31 cellular contexts compared by ENCODE assay signal in the genomic region with DNA sequence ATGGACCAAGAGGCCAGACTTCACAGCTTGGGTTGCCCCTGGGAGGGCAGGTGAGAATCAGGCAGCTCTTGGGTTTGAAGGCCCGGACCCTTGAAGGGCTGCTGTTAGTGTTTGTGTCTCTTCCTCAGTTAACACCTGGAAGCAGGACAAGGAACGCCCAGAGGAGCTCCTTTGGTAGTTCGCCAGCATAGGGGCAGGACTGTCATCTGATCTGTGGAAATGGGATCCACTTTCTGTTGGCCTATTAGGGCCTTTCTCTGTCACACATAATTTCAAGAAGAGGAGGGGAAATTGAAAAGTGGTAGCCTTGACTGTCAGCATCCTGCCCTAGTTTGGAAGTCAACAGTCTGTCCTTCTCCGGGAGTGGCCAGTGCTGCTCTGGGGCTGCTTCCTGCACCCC. TPM values are rescaled to one million over a fixed set of nuclear protein-coding genes. Genes with fewer than 3 reads are reported as not detected.
DNase-seq lines count a peak whose midpoint lies in the region; ATAC-seq, FAIRE-seq and TF ChIP-seq lines count a peak whose summit lies in the region.
"Had no signal": no experiment of that assay in that cellular context is flagged by ENCODE, and none has a peak within 500 bp of the region (broad histone marks: within the 10 kb centered on the region; RNA-seq: fewer than 3 reads in every experiment).

No MANE protein-coding gene starts in this region.

- H3K4me1 ChIP-seq in HepG2 (ENCODE audit: insufficient read depth, low read length): peaks cover 30% of the 10 kb centered on the region
- no peaks in the 10 kb centered on the region for H3K4me1 ChIP-seq in right lobe of liver
- no peaks in the 10 kb centered on the region for H3K4me1 ChIP-seq in iPS-15b (ENCODE audit: control insufficient read depth, insufficient read depth, low read length)
- H3K4me1 ChIP-seq: colonic mucosa had no signal

- ATAC-seq in HepG2: no peak
- ATAC-seq in right lobe of liver: no peak
- ATAC-seq: activated CD4-positive, alpha-beta T cell treated with anti-CD3 and anti-CD28 coated beads for 36 hours; activated CD8-positive, alpha-beta T cell treated with anti-CD3 and anti-CD28 coated beads, Interleukin-2, amount 10 ng/mL, durations not matched to agents 7 days and 5 days; activated naive CD4-positive, alpha-beta T cell treated with anti-CD3 and anti-CD28 coated beads, Interleukin-2, amount 50 U/mL, for 72 hours; effector memory CD8-positive, alpha-beta T cell; GM12878; Right ventricle myocardium inferior; stimulated activated effector memory CD8-positive, alpha-beta T cell treated with anti-CD3 and anti-CD28 coated beads, Interleukin-12 subunit alpha, Interleukin-12 subunit beta, amount 100 ng/mL, for 72 hours had no signal

- no peaks in the 10 kb centered on the region for H3K79me2 ChIP-seq in HepG2 (ENCODE audit: insufficient read depth, low read length)

- no peaks in the 10 kb centered on the region for H3K36me3 ChIP-seq in HepG2 (replicated peaks in 1 of 2; ENCODE audit: control insufficient read depth in 1 of 2, insufficient read depth in 2 of 2, low read length in 2 of 2)
- no peaks in the 10 kb centered on the region for H3K36me3 ChIP-seq in right lobe of liver
- H3K36me3 ChIP-seq in iPS-15b (ENCODE audit: control insufficient read depth, insufficient read depth, low read length): no peaks in the 10 kb centered on the region
- H3K36me3 ChIP-seq: BLaER1 treated with 17β-estradiol and CSF1 and Interleukin-3, amounts not matched to agents 10 nM and 100 nM; colonic mucosa; upper lobe of left lung had no signal

- intact Hi-C loops in HepG2 (cut with micrococcal nuclease; ENCODE audit: unreplicated experiment): no loop called here
- intact Hi-C loops in right lobe of liver (cut with DNase I): no loop called here

- TF ChIP-seq POLR2A in HepG2 (IDR thresholded peaks at IDR 0.05; ENCODE audit: insufficient read depth in 1 of 2, low read depth in 2 of 2, low read length in 2 of 2): no peak
- TF ChIP-seq POLR2A in right lobe of liver (IDR thresholded peaks at IDR 0.05): no peak
- no peak for TF ChIP-seq POLR2A in GM12892 (IDR thresholded peaks at IDR 0.05; ENCODE audit: low read depth, low read length)

- H4K20me1 ChIP-seq in HepG2 (ENCODE audit: insufficient read depth, low read length): no peaks in the 10 kb centered on the region
- H4K20me1 ChIP-seq: BLaER1 treated with 17β-estradiol and CSF1 and Interleukin-3, amounts not matched to agents 10 nM and 100 nM had no signal

- no peak for DNase-seq in HepG2 (ENCODE audit: low spot score)
- no peak for DNase-seq in right lobe of liver
- peak; percentile 82 for DNase-seq in NCI-H2171 treated with DMSO at 0.1 percent for 48 hours (lab: John Stamatoyannopoulos, UW)
- DNase-seq in hippocampal formation (lab: John Stamatoyannopoulos, UW): no peak
- DNase-seq in activated CD4-positive, CD25-positive, alpha-beta regulatory T cell (lab: John Stamatoyannopoulos, UW): no peak
- no peak for DNase-seq in GM12892 (ENCODE audit: insufficient read length)
- DNase-seq: activated CD4-positive, alpha-beta T cell treated with anti-CD3 and anti-CD28 coated beads for 36 hours; activated CD8-positive, alpha-beta T cell treated with anti-CD3 and anti-CD28 coated beads, Interleukin-2, amount 10 ng/mL, durations not matched to agents 7 days and 5 days; activated T-cell treated with anti-CD3 and anti-CD28 coated beads for 4 hours; colonic mucosa; DND-41; effector memory CD8-positive, alpha-beta T cell; erythroblast; head of caudate nucleus; HFFc6; NCI-H1930; NCI-H526 treated with DMSO at 0.1 percent for 48 hours; stimulated activated CD4-positive, alpha-beta T cell treated with anti-CD3 and anti-CD28 coated beads, Interleukin-4, amount 100 ng/mL, for 24 hours; substantia nigra; upper lobe of left lung had no signal

- H3K27ac ChIP-seq in HepG2 (ENCODE audit: extremely low read length, insufficient read depth, low read length) (no peak overlapping the region), right lobe of liver (no peak overlapping the region)
- H3K27ac ChIP-seq: BLaER1 treated with 17β-estradiol and CSF1 and Interleukin-3, amounts not matched to agents 10 nM and 100 nM; colonic mucosa; upper lobe of left lung had no signal

- FAIRE-seq in HepG2 (lab: Jason Lieb, UNC) (no peak), GM12892 (lab: Jason Lieb, UNC) (no peak)
- FAIRE-seq: GM12878 had no signal

- no peak overlapping the region for H2AFZ ChIP-seq in HepG2 (ENCODE audit: low read length)

- TF ChIP-seq CTCF in HepG2 (CRISPR knock-in tag; IDR thresholded peaks at IDR 0.05) (no peak), right lobe of liver (IDR thresholded peaks at IDR 0.05) (no peak)

- CTCF ChIA-PET in HepG2 (lab: Yijun Ruan, JAX; ENCODE audit: low intra/inter-chr PET ratio, low total read pairs): no interaction called here

- no TSS peak for BruUV-seq in HepG2 (replicated peaks; lab: Mats Ljungman, UMichigan)

- peak overlapping the region; percentile 88 for H3K4me2 ChIP-seq in HepG2 (ENCODE audit: low read depth, low read length)
- H3K4me2 ChIP-seq: BLaER1 treated with 17β-estradiol and CSF1 and Interleukin-3, amounts not matched to agents 10 nM and 100 nM had no signal

- H3K27me3 ChIP-seq in HepG2 (ENCODE audit: control insufficient read depth in 1 of 2, insufficient read depth in 2 of 2, low read length in 2 of 2) (0 out of 5 replicates have a peak, but pooled peaks cover 0 to 5% of the 10 kb centered on the region in 2 experiments), right lobe of liver (no peaks in the 10 kb centered on the region), iPS-15b (ENCODE audit: control insufficient read depth, insufficient read depth, low read length) (no peaks in the 10 kb centered on the region)
- H3K27me3 ChIP-seq: BLaER1 treated with 17β-estradiol and CSF1 and Interleukin-3, amounts not matched to agents 10 nM and 100 nM; colonic mucosa; upper lobe of left lung had no signal

- in situ Hi-C loops in HepG2 (cut with HindIII; ENCODE audit: extremely low pct_ligation_motif_present, low pct_unique_long_range_greater_than_20kb): loop anchor here (5.0 kb wide), 1 partner anchor 109 kb away; the partner anchor contains the start of gene DSP

- TF ChIP-seq EP300 in HepG2 (IDR thresholded peaks at IDR 0.05; ENCODE audit: low read depth in 2 of 2, low read length in 2 of 2): no peak
- TF ChIP-seq EP300 in HepG2 (CRISPR knock-in tag; IDR thresholded peaks at IDR 0.05; ENCODE audit: borderline replicate concordance): no peak

- POLR2A ChIA-PET in HepG2 (lab: Yijun Ruan, JAX): interaction anchor here (1.1 to 1.7 kb wide), 3 partner anchors 14 to 157 kb away, joined by 3 to 4 read pairs (median 4); partner anchors contain the start of genes CAGE1, RIOK1 and SNRNP48

- H3K9me3 ChIP-seq in HepG2 (ENCODE audit: low read length) (no peaks in the 10 kb centered on the region), right lobe of liver (no peaks in the 10 kb centered on the region), iPS-15b (ENCODE audit: control insufficient read depth, insufficient read depth, low read length) (no peaks in the 10 kb centered on the region)
- H3K9me3 ChIP-seq: colonic mucosa, upper lobe of left lung had no signal

- WGBS in HepG2 (ENCODE audit: low lambda C conversion rate): 46% methylated on average over 2 of the region's 4 CpGs
- WGBS in right lobe of liver (ENCODE audit: insufficient coverage, low coverage, low lambda C conversion rate, missing lambda C conversion rate): 83% methylated on average over 1 of the region's 4 CpGs

- no peak for TF ChIP-seq RAD21 in HepG2 (CRISPR knock-in tag; IDR thresholded peaks at IDR 0.05)

- H3K4me3 ChIP-seq in HepG2 (replicated peaks in 1 of 3; ENCODE audit: insufficient read depth in 1 of 3, low read depth in 2 of 3, low read length in 3 of 3) (peak overlapping the region in 2 of 3 experiments; percentile 58 to 73; a peak in 3 of 6 replicates), right lobe of liver (no peak overlapping the region), iPS-15b (ENCODE audit: low read depth, low read length) (no peak overlapping the region)
- H3K4me3 ChIP-seq: BLaER1 treated with 17β-estradiol and CSF1 and Interleukin-3, amounts not matched to agents 10 nM and 100 nM; colonic mucosa; GM12878; upper lobe of left lung had no signal

- no peak overlapping the region for H3K9ac ChIP-seq in HepG2 (ENCODE audit: insufficient read depth, low read depth, low read length)
- H3K9ac ChIP-seq in iPS-15b (ENCODE audit: low read depth, low read length): peak overlapping the region; percentile 47
- H3K9ac ChIP-seq: BLaER1 treated with 17β-estradiol and CSF1 and Interleukin-3, amounts not matched to agents 10 nM and 100 nM had no signal

RNA-seq across cellular contexts. Expression of gene RIOK1, which starts 43.6 kb away (rescaled TPM):
- total RNA-seq in HepG2 (2016; rRNA removed; fragmentation: Illumina TruSeq; extraction: Trizol) (37.8 and 45.7 TPM in 2 replicates), right lobe of liver (1 to 10 TPM; 4.6 to 7.9 (median 6.7) TPM)
- total RNA-seq in HepG2 (2016; cell fraction: cytosol; rRNA removed; fragmentation: Illumina TruSeq; extraction: Trizol; ENCODE audit: low read depth): 9.0 and 10.4 TPM in 2 replicates
- total RNA-seq in HepG2 (2016; cell fraction: insoluble cytoplasmic fraction; rRNA removed; fragmentation: Illumina TruSeq; extraction: Trizol): 39.9 and 45.0 TPM in 2 replicates
- total RNA-seq in HepG2 (2016; cell fraction: membrane; rRNA removed; fragmentation: Illumina TruSeq; extraction: Trizol): 17.4 and 18.1 TPM in 2 replicates
- 34.6 and 34.9 TPM in 2 replicates for total RNA-seq in HepG2 (2016; cell fraction: nucleus; rRNA removed; fragmentation: Illumina TruSeq; extraction: Trizol)
- 9.1 and 9.4 TPM in 2 replicates for polyA plus RNA-seq in HepG2 (2011; rRNA removed)
- 9.0 and 9.4 TPM in 2 replicates for polyA plus RNA-seq in HepG2 (2011; cell fraction: cytosol; rRNA removed)
- polyA plus RNA-seq in HepG2 (2011; cell fraction: nucleus; rRNA removed): 40.2 and 43.0 TPM in 2 replicates
- 21.2 and 21.9 TPM in 2 replicates for polyA plus RNA-seq in HepG2 (2012)
- 3.1 and 3.2 TPM in 2 replicates for polyA plus RNA-seq in HepG2 (2016; cell fraction: cytosol; fragmentation: Illumina TruSeq; extraction: Trizol; ENCODE audit: low read depth)
- polyA plus RNA-seq in HepG2 (2016; cell fraction: insoluble cytoplasmic fraction; fragmentation: Illumina TruSeq; extraction: Trizol; ENCODE audit: low read depth): 42.5 and 43.5 TPM in 2 replicates
- polyA plus RNA-seq in HepG2 (2016; cell fraction: membrane; fragmentation: Illumina TruSeq; extraction: Trizol; ENCODE audit: low read depth): 7.3 and 8.5 TPM in 2 replicates
- polyA plus RNA-seq in HepG2 (2016; cell fraction: nucleus; fragmentation: Illumina TruSeq; extraction: Trizol; ENCODE audit: insufficient read depth, low read depth): 47.3 and 58.2 TPM in 2 replicates
- polyA minus RNA-seq in HepG2 (2011; rRNA and poly(A)+ RNA removed; ENCODE audit: low replicate concordance): 12.4 and 18.6 TPM in 2 replicates
- 5.8 and 6.5 TPM in 2 replicates for polyA minus RNA-seq in HepG2 (2011; cell fraction: cytosol; rRNA and poly(A)+ RNA removed)
- 28.8 and 43.3 TPM in 2 replicates for polyA minus RNA-seq in HepG2 (2011; cell fraction: nucleus; rRNA and poly(A)+ RNA removed)
- polyA plus RNA-seq in GM12892 (2012; ENCODE audit: missing spikeins): 17.7 TPM

RNA-seq across cellular contexts. Expression of gene CAGE1, which starts 43.7 kb away (rescaled TPM):
- total RNA-seq in HepG2 (2016; rRNA removed; fragmentation: Illumina TruSeq; extraction: Trizol) (0.15 TPM in 1 of 2 replicates, not detected in the other), right lobe of liver (not detected)
- 0.18 and 0.61 TPM in 2 replicates for total RNA-seq in HepG2 (2016; cell fraction: cytosol; rRNA removed; fragmentation: Illumina TruSeq; extraction: Trizol; ENCODE audit: low read depth)
- 0.17 TPM in 1 of 2 replicates, not detected in the other for total RNA-seq in HepG2 (2016; cell fraction: insoluble cytoplasmic fraction; rRNA removed; fragmentation: Illumina TruSeq; extraction: Trizol)
- total RNA-seq in HepG2 (2016; cell fraction: membrane; rRNA removed; fragmentation: Illumina TruSeq; extraction: Trizol): 0.15 and 0.28 TPM in 2 replicates
- 0.16 TPM in 1 of 2 replicates, not detected in the other for total RNA-seq in HepG2 (2016; cell fraction: nucleus; rRNA removed; fragmentation: Illumina TruSeq; extraction: Trizol)
- polyA plus RNA-seq in HepG2 (2011; rRNA removed): 0.01 and 0.03 TPM in 2 replicates
- not detected in 2 replicates for polyA plus RNA-seq in HepG2 (2011; cell fraction: cytosol; rRNA removed)
- 0.03 TPM in 1 of 2 replicates, not detected in the other for polyA plus RNA-seq in HepG2 (2011; cell fraction: nucleus; rRNA removed)
- polyA plus RNA-seq in HepG2 (2012): not detected in 2 replicates
- not detected in 2 replicates for polyA plus RNA-seq in HepG2 (2016; cell fraction: cytosol; fragmentation: Illumina TruSeq; extraction: Trizol; ENCODE audit: low read depth)
- polyA plus RNA-seq in HepG2 (2016; cell fraction: insoluble cytoplasmic fraction; fragmentation: Illumina TruSeq; extraction: Trizol; ENCODE audit: low read depth): 0.08 and 0.11 TPM in 2 replicates
- not detected in 2 replicates for polyA plus RNA-seq in HepG2 (2016; cell fraction: membrane; fragmentation: Illumina TruSeq; extraction: Trizol; ENCODE audit: low read depth)
- 0.25 TPM in 1 of 2 replicates, not detected in the other for polyA plus RNA-seq in HepG2 (2016; cell fraction: nucleus; fragmentation: Illumina TruSeq; extraction: Trizol; ENCODE audit: insufficient read depth, low read depth)
- 0.28 and 0.61 TPM in 2 replicates for polyA minus RNA-seq in HepG2 (2011; rRNA and poly(A)+ RNA removed; ENCODE audit: low replicate concordance)
- not detected in 2 replicates for polyA minus RNA-seq in HepG2 (2011; cell fraction: cytosol; rRNA and poly(A)+ RNA removed)
- polyA minus RNA-seq in HepG2 (2011; cell fraction: nucleus; rRNA and poly(A)+ RNA removed): 0.39 and 0.62 TPM in 2 replicates
- polyA plus RNA-seq in GM12892 (2012; ENCODE audit: missing spikeins): not detected
- total RNA-seq: colonic mucosa; mucosa of gallbladder; posterior vena cava; sciatic nerve; T-helper 2 cell treated with Interferon-gamma antibody and Interleukin-4, amounts not matched to agents 100 ng/mL and 5 ng/mL, for 36 hours; upper lobe of left lung had no signal
- polyA plus RNA-seq: neural cell had no signal

Comparison
In these comparisons a context has a peak if more than half of its experiments do, and no peak if none do; other contexts are left out.
1. H3K4me3 ChIP-seq: peak in HepG2 (2 of 3); none in right lobe of liver (0 of 3) and iPS-15b (single experiment).